Comparison of ENCODE assay signal across 21 cellular contexts in genomic region chr10:12320892-12321291, GRCh38.
"Had no signal": no experiment of that assay in that cellular context is flagged by ENCODE, and none has a peak within 500 bp of the region (broad histone marks: within the 10 kb centered on the region; RNA-seq: fewer than 3 reads in every experiment).

No MANE protein-coding gene starts in this region.

- H3K9me3 ChIP-seq: MG63, SK-N-SH had no signal

- H3K4me2 ChIP-seq: SK-N-SH had no signal

- H3K36me3 ChIP-seq: MG63 had no signal

- DNase-seq: Karpas-422, KG1, MG63, NCI-H1092, NCI-H1105 treated with DMSO at 0.1 percent for 48 hours, NCI-H1417 treated with DMSO at 0.1 percent for 48 hours, NCI-H187, NCI-H2029, NCI-H2081 treated with DMSO at 0.1 percent for 48 hours, NCI-H2171, NCI-H226, NCI-H446, NCI-H510A, NCI-H524 treated with DMSO at 0.1 percent for 48 hours, NCI-H774, Right ventricle myocardium superior, RPMI8226, SIG-M5, SK-N-SH, SW 1271 had no signal

- FAIRE-seq: RCC 7860 had no signal

- H3K4me3 ChIP-seq: MG63 had no signal

- H3K9ac ChIP-seq: SK-N-SH had no signal

- H3K27me3 ChIP-seq: MG63 had no signal
